1 cellular context compared by ENCODE assay signal in the genomic region with DNA sequence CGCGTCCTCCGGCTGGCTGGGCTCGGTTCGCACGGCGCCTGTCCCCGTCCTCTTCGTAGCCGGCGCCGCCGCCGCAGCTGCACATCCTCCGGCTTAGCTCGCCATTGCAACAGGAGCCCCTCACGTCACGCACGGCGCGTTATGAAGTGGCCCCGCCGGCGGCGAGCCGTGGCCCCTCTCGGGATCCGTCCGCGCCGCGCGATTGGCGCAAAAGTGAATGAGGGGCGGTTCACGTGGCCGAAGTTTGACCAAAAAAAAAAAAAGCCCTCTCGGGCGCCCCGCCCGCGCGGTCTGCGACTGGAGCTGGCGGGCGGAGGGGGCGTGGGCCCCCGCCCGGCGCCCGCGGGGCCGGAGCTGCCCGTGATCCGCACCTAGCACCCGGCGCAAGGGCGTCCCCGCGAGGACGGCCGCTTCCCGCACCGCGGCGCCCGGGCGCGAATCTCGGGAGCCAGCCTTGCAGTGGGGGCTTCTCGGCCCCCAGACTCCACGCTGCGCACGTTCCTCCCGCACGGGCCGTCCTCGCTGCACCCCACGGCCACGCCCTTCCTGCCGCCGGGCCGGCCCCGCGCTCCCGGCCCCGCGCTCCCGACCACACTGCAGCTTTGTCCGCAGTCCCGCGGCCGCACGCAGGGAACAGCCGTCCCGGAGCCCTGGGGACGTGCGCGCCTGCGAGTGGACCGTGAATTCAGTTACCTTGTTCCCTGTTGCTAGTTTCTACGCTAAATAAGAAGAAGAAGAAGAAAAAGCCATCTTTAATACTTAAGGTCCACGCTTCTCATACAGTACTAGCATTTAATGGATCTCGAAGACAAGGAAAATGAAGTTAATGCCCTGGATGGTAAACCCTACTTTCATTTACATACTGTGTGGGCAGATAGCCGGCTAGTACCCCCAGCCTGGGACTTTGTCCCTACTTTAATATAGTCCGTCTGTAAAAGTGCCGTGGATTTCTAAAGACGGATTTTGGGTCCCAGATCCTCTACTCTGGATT.
TF ChIP-seq lines count a peak whose summit lies in the region.

A gene with protein sequence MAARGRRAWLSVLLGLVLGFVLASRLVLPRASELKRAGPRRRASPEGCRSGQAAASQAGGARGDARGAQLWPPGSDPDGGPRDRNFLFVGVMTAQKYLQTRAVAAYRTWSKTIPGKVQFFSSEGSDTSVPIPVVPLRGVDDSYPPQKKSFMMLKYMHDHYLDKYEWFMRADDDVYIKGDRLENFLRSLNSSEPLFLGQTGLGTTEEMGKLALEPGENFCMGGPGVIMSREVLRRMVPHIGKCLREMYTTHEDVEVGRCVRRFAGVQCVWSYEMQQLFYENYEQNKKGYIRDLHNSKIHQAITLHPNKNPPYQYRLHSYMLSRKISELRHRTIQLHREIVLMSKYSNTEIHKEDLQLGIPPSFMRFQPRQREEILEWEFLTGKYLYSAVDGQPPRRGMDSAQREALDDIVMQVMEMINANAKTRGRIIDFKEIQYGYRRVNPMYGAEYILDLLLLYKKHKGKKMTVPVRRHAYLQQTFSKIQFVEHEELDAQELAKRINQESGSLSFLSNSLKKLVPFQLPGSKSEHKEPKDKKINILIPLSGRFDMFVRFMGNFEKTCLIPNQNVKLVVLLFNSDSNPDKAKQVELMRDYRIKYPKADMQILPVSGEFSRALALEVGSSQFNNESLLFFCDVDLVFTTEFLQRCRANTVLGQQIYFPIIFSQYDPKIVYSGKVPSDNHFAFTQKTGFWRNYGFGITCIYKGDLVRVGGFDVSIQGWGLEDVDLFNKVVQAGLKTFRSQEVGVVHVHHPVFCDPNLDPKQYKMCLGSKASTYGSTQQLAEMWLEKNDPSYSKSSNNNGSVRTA (minus strand): TSS at position 219 of the 991 bp plus-strand sequence. CDS start 592 bp downstream, outside the sequence.

TF ChIP-seq in HEK293, 187 proteins besides CTCF, POLR2A, EP300 and RAD21 (continued from another document and continues in another):
- TF ChIP-seq, protein P1, sequence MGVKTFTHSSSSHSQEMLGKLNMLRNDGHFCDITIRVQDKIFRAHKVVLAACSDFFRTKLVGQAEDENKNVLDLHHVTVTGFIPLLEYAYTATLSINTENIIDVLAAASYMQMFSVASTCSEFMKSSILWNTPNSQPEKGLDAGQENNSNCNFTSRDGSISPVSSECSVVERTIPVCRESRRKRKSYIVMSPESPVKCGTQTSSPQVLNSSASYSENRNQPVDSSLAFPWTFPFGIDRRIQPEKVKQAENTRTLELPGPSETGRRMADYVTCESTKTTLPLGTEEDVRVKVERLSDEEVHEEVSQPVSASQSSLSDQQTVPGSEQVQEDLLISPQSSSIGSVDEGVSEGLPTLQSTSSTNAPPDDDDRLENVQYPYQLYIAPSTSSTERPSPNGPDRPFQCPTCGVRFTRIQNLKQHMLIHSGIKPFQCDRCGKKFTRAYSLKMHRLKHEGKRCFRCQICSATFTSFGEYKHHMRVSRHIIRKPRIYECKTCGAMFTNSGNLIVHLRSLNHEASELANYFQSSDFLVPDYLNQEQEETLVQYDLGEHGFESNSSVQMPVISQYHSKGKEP (tag by site-specific recombination; IDR thresholded peaks at IDR 0.05) = peak; percentile 57; the same call in 1 of the 2 replicates
- TF ChIP-seq, protein P2, sequence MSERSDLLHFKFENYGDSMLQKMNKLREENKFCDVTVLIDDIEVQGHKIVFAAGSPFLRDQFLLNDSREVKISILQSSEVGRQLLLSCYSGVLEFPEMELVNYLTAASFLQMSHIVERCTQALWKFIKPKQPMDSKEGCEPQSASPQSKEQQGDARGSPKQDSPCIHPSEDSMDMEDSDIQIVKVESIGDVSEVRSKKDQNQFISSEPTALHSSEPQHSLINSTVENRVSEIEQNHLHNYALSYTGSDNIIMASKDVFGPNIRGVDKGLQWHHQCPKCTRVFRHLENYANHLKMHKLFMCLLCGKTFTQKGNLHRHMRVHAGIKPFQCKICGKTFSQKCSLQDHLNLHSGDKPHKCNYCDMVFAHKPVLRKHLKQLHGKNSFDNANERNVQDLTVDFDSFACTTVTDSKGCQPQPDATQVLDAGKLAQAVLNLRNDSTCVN (tag by site-specific recombination; optimal IDR thresholded peaks at IDR 0.05) = peak; percentile 77
- TF ChIP-seq KLF10 (tag by site-specific recombination; IDR thresholded peaks at IDR 0.05) (peak; percentile 47; the same call in 1 of the 2 replicates), KLF8 (tag by site-specific recombination; IDR thresholded peaks at IDR 0.05) (peak; percentile 85), OSR2 (tag by site-specific recombination; IDR thresholded peaks at IDR 0.05) (no peak), ZFP69B (tag by site-specific recombination; IDR thresholded peaks at IDR 0.05) (peak; percentile 59; the same call in 1 of the 2 replicates), SP7 (tag by site-specific recombination; IDR thresholded peaks at IDR 0.05) (no peak), ZXDB (tag by site-specific recombination; IDR thresholded peaks at IDR 0.05) (peak; percentile 67), ZNF677 (tag by site-specific recombination; IDR thresholded peaks at IDR 0.05) (0 out of 2 replicates have a peak, but pooled peaks have one; percentile 18), KLF1 (tag by site-specific recombination; IDR thresholded peaks at IDR 0.05) (peak; percentile 38; the same call in 1 of the 2 replicates), ZNF266 (tag by site-specific recombination; IDR thresholded peaks at IDR 0.05; ENCODE audit: low read depth) (no peak), SP3 (tag by site-specific recombination; IDR thresholded peaks at IDR 0.05) (peak; percentile 46; the same call in 1 of the 2 replicates), ZNF426 (tag by site-specific recombination; IDR thresholded peaks at IDR 0.05) (no peak), ZNF394 (tag by site-specific recombination; IDR thresholded peaks at IDR 0.05; ENCODE audit: borderline replicate concordance) (no peak), ZNF169 (tag by site-specific recombination; IDR thresholded peaks at IDR 0.05) (no peak), ZNF529 (tag by site-specific recombination; IDR thresholded peaks at IDR 0.05; ENCODE audit: insufficient replicate concordance) (no peak), YY2 (tag by site-specific recombination; IDR thresholded peaks at IDR 0.05) (peak; percentile 54; the same call in 1 of the 2 replicates), ZNF501 (tag by site-specific recombination; IDR thresholded peaks at IDR 0.05) (no peak), ZFP37 (tag by site-specific recombination; IDR thresholded peaks at IDR 0.05) (no peak), HOXD13 (CRISPR knock-in tag; IDR thresholded peaks at IDR 0.05; ENCODE audit: borderline replicate concordance) (no peak), ZBTB20 (tag by site-specific recombination; IDR thresholded peaks at IDR 0.05) (peak; percentile 22; the same call in 1 of the 2 replicates), ZNF140 (tag by site-specific recombination; IDR thresholded peaks at IDR 0.05) (no peak), SCRT2 (tag by site-specific recombination; IDR thresholded peaks at IDR 0.05) (peak; percentile 84), ZNF302 (tag by site-specific recombination; IDR thresholded peaks at IDR 0.05; ENCODE audit: low read depth) (no peak), WT1 (tag by site-specific recombination; IDR thresholded peaks at IDR 0.05) (0 out of 2 replicates have a peak, but pooled peaks have one; percentile 28), ZNF596 (tag by site-specific recombination; IDR thresholded peaks at IDR 0.05) (no peak), ZNF2 (tag by site-specific recombination; IDR thresholded peaks at IDR 0.05) (no peak), ZBTB8A (tag by site-specific recombination; IDR thresholded peaks at IDR 0.05) (peak; percentile 93), KLF16 (tag by site-specific recombination; IDR thresholded peaks at IDR 0.05) (peak; percentile 50; the same call in 1 of the 2 replicates)
- TF ChIP-seq, protein P3, sequence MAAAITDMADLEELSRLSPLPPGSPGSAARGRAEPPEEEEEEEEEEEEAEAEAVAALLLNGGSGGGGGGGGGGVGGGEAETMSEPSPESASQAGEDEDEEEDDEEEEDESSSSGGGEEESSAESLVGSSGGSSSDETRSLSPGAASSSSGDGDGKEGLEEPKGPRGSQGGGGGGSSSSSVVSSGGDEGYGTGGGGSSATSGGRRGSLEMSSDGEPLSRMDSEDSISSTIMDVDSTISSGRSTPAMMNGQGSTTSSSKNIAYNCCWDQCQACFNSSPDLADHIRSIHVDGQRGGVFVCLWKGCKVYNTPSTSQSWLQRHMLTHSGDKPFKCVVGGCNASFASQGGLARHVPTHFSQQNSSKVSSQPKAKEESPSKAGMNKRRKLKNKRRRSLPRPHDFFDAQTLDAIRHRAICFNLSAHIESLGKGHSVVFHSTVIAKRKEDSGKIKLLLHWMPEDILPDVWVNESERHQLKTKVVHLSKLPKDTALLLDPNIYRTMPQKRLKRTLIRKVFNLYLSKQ (tag by site-specific recombination; IDR thresholded peaks at IDR 0.05; ENCODE audit: borderline replicate concordance) = no peak
- TF ChIP-seq, protein P4, sequence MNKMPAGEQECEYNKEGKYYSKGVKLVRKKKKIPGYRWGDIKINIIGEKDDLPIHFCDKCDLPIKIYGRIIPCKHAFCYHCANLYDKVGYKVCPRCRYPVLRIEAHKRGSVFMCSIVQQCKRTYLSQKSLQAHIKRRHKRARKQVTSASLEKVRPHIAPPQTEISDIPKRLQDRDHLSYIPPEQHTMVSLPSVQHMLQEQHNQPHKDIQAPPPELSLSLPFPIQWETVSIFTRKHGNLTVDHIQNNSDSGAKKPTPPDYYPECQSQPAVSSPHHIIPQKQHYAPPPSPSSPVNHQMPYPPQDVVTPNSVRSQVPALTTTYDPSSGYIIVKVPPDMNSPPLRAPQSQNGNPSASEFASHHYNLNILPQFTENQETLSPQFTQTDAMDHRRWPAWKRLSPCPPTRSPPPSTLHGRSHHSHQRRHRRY (tag by site-specific recombination; IDR thresholded peaks at IDR 0.05) = no peak
- TF ChIP-seq, protein P5, sequence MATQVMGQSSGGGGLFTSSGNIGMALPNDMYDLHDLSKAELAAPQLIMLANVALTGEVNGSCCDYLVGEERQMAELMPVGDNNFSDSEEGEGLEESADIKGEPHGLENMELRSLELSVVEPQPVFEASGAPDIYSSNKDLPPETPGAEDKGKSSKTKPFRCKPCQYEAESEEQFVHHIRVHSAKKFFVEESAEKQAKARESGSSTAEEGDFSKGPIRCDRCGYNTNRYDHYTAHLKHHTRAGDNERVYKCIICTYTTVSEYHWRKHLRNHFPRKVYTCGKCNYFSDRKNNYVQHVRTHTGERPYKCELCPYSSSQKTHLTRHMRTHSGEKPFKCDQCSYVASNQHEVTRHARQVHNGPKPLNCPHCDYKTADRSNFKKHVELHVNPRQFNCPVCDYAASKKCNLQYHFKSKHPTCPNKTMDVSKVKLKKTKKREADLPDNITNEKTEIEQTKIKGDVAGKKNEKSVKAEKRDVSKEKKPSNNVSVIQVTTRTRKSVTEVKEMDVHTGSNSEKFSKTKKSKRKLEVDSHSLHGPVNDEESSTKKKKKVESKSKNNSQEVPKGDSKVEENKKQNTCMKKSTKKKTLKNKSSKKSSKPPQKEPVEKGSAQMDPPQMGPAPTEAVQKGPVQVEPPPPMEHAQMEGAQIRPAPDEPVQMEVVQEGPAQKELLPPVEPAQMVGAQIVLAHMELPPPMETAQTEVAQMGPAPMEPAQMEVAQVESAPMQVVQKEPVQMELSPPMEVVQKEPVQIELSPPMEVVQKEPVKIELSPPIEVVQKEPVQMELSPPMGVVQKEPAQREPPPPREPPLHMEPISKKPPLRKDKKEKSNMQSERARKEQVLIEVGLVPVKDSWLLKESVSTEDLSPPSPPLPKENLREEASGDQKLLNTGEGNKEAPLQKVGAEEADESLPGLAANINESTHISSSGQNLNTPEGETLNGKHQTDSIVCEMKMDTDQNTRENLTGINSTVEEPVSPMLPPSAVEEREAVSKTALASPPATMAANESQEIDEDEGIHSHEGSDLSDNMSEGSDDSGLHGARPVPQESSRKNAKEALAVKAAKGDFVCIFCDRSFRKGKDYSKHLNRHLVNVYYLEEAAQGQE (tag by site-specific recombination; IDR thresholded peaks at IDR 0.05) = no peak
- TF ChIP-seq, protein P6, sequence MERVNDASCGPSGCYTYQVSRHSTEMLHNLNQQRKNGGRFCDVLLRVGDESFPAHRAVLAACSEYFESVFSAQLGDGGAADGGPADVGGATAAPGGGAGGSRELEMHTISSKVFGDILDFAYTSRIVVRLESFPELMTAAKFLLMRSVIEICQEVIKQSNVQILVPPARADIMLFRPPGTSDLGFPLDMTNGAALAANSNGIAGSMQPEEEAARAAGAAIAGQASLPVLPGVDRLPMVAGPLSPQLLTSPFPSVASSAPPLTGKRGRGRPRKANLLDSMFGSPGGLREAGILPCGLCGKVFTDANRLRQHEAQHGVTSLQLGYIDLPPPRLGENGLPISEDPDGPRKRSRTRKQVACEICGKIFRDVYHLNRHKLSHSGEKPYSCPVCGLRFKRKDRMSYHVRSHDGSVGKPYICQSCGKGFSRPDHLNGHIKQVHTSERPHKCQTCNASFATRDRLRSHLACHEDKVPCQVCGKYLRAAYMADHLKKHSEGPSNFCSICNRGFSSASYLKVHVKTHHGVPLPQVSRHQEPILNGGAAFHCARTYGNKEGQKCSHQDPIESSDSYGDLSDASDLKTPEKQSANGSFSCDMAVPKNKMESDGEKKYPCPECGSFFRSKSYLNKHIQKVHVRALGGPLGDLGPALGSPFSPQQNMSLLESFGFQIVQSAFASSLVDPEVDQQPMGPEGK (tag by site-specific recombination; IDR thresholded peaks at IDR 0.05) = peak; percentile 53; the same call in 1 of the 2 replicates
- TF ChIP-seq, protein P7, sequence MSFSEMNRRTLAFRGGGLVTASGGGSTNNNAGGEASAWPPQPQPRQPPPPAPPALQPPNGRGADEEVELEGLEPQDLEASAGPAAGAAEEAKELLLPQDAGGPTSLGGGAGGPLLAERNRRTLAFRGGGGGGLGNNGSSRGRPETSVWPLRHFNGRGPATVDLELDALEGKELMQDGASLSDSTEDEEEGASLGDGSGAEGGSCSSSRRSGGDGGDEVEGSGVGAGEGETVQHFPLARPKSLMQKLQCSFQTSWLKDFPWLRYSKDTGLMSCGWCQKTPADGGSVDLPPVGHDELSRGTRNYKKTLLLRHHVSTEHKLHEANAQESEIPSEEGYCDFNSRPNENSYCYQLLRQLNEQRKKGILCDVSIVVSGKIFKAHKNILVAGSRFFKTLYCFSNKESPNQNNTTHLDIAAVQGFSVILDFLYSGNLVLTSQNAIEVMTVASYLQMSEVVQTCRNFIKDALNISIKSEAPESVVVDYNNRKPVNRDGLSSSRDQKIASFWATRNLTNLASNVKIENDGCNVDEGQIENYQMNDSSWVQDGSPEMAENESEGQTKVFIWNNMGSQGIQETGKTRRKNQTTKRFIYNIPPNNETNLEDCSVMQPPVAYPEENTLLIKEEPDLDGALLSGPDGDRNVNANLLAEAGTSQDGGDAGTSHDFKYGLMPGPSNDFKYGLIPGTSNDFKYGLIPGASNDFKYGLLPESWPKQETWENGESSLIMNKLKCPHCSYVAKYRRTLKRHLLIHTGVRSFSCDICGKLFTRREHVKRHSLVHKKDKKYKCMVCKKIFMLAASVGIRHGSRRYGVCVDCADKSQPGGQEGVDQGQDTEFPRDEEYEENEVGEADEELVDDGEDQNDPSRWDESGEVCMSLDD (tag by site-specific recombination; IDR thresholded peaks at IDR 0.05) = no peak
